In genomic region chr20:20003088-20003954, GRCh38 we compare ENCODE assay signal across 8 cellular contexts. TPM values are rescaled to one million over a fixed set of nuclear protein-coding genes. Genes with fewer than 3 reads are reported as not detected.
DNase-seq lines count a peak whose midpoint lies in the region; ATAC-seq and TF ChIP-seq lines count a peak whose summit lies in the region.

No MANE protein-coding gene starts in this region.

- H3K27me3 ChIP-seq in dorsolateral prefrontal cortex = no peaks in the 10 kb centered on the region

- H3K4me3 ChIP-seq in NB4 (ENCODE audit: low read depth, low read length) (peak overlapping the region; percentile 11), dorsolateral prefrontal cortex (peak overlapping the region in 30 of 59 donors; percentile 0 to 51 (median 28))

- peaks cover 33 to 71% of the 10 kb centered on the region in 2 donors for H3K27me3 Mint-ChIP-seq in natural killer cell (ENCODE audit: low read depth in 2 of 2)

- peaks cover 13 to 20% of the 10 kb centered on the region in 2 donors for H3K4me1 Mint-ChIP-seq in natural killer cell

- no peak overlapping the region for H3K27ac Mint-ChIP-seq in natural killer cell

- no peaks in the 10 kb centered on the region for H3K9me3 Mint-ChIP-seq in natural killer cell

- DNase-seq in Daoy (ENCODE audit: low read depth) = peak; percentile 41
- DNase-seq in NB4 (ENCODE audit: low read depth) = peak; percentile 85
- peak in 2 of 10 donors; percentile 60 for DNase-seq in dorsolateral prefrontal cortex
- no peak for DNase-seq in natural killer cell
- DNase-seq in activated gamma-delta T cell treated with Interleukin-2 at 50 U/mL for 16 hours = no peak

- no peak for TF ChIP-seq POLR2A in NB4 (IDR thresholded peaks at IDR 0.05; ENCODE audit: extremely low read depth, insufficient read length)

- H3K27ac ChIP-seq in dorsolateral prefrontal cortex = peak overlapping the region; percentile 7 to 88 (median 77)

- intact Hi-C loops in dorsolateral prefrontal cortex (cut with DNase I) (no loop called here), natural killer cell (cut with micrococcal nuclease) (no loop called here)

- ATAC-seq in natural killer cell (peak; percentile 30 to 36 (median 32)), GM19467 (IDR thresholded peaks at IDR 0.05; ENCODE audit: unreplicated experiment) (no peak), GM21717 (IDR thresholded peaks at IDR 0.05; ENCODE audit: unreplicated experiment) (no peak), HG03139 (IDR thresholded peaks at IDR 0.05; ENCODE audit: unreplicated experiment) (no peak)

- no peaks in the 10 kb centered on the region for H3K36me3 Mint-ChIP-seq in natural killer cell

- TF ChIP-seq CTCF in NB4 (IDR thresholded peaks at IDR 0.05; ENCODE audit: low read depth, low read length) (no peak), dorsolateral prefrontal cortex (IDR thresholded peaks at IDR 0.05 in 54 of 56, conservative IDR thresholded peaks at IDR 0.05 in 2 of 56; ENCODE audit: low read depth in 1 of 56, partially characterized antibody in 56 of 56) (no peak), natural killer cell (IDR thresholded peaks at IDR 0.05) (no peak)

- H3K4me3 Mint-ChIP-seq in natural killer cell = peak overlapping the region; percentile 11

RNA-seq across cellular contexts. Expression of gene NAA20, which starts 13.8 kb away (rescaled TPM):
- total RNA-seq in Daoy (2014; rRNA removed; shearing (Covaris generic)) = 64.5 and 72.8 TPM in 2 replicates
- total RNA-seq in dorsolateral prefrontal cortex (10 to 100 TPM; 28.1 to 68.2 (median 47.8) TPM), natural killer cell (10 to 100 TPM; 20.8 to 25.1 (median 23.8) TPM)

RNA-seq across cellular contexts. Expression of gene CRNKL1, which starts 48.9 kb away (rescaled TPM):
- 33.0 and 63.4 TPM in 2 replicates for total RNA-seq in Daoy (2014; rRNA removed; shearing (Covaris generic))
- total RNA-seq in dorsolateral prefrontal cortex (10 to 100 TPM; 15.3 to 37.8 (median 23.5) TPM), natural killer cell (10 to 100 TPM; 30.8 to 34.5 (median 31.6) TPM)

RNA-seq across cellular contexts. Expression of gene CFAP61, which starts 49.0 kb away (rescaled TPM):
- 1.5 TPM in 1 of 2 replicates, not detected in the other for total RNA-seq in Daoy (2014; rRNA removed; shearing (Covaris generic))
- 10 to 100 TPM in 40 of 120 experiments, 1 to 10 TPM in 80; 1.8 to 18.2 (median 8.6) TPM for total RNA-seq in dorsolateral prefrontal cortex
- 1 to 10 TPM; 1.0 to 2.1 (median 1.3) TPM for total RNA-seq in natural killer cell

Comparison
In these comparisons a context has a peak if more than half of its experiments do, and no peak if none do; other contexts are left out.
1. DNase-seq: peak in Daoy (single experiment) and NB4 (single experiment); none in natural killer cell (single experiment) and activated gamma-delta T cell treated with Interleukin-2 at 50 U/mL for 16 hours (single experiment).
2. ATAC-seq: peak in natural killer cell (3 of 3); none in GM19467 (single experiment), GM21717 (single experiment) and HG03139 (single experiment).